14 cellular contexts compared by ENCODE assay signal in genomic region chr12:19030603-19031002, GRCh38.
DNase-seq lines count a peak whose midpoint lies in the region; ATAC-seq and TF ChIP-seq lines count a peak whose summit lies in the region.
"Had no signal": no experiment of that assay in that cellular context is flagged by ENCODE, and none has a peak within 500 bp of the region (broad histone marks: within the 10 kb centered on the region; RNA-seq: fewer than 3 reads in every experiment).

No MANE protein-coding gene starts in this region.

- peak overlapping the region; percentile 21 for H3K4me2 ChIP-seq in GM23248 (ENCODE audit: unreplicated experiment)
- H3K4me2 ChIP-seq in PC-9 = 0 out of 2 replicates have a peak overlapping the region, but pooled peaks have one; percentile 8

- H3K9me3 Mint-ChIP-seq in osteocyte (ENCODE audit: unreplicated experiment) = peaks cover 9% of the 10 kb centered on the region
- peaks cover 51% of the 10 kb centered on the region for H3K9me3 Mint-ChIP-seq in WTC11

- H3K4me1 Mint-ChIP-seq in osteocyte (ENCODE audit: unreplicated experiment) (peaks cover 46% of the 10 kb centered on the region), WTC11 (peaks cover 24% of the 10 kb centered on the region)

- H3F3A ChIP-seq in GM23248 (ENCODE audit: insufficient read depth) = peaks cover 17% of the 10 kb centered on the region; the same call in 1 of the 2 replicates
- no peaks in the 10 kb centered on the region for H3F3A ChIP-seq in PC-9 (ENCODE audit: insufficient read depth, low read depth)

- H3K27me3 ChIP-seq in GM23248 (replicated peaks; ENCODE audit: insufficient read depth) = no peaks in the 10 kb centered on the region
- no peaks in the 10 kb centered on the region for H3K27me3 ChIP-seq in PC-9 (ENCODE audit: insufficient read depth, low read depth)

- BruUV-seq in PC-9 (replicated peaks; lab: Mats Ljungman, UMichigan) = no TSS peak

- H3K4me3 ChIP-seq in GM23248 (no peak overlapping the region), PC-9 (no peak overlapping the region), epithelial cell of esophagus (ENCODE audit: low read length) (no peak overlapping the region)

- H3K4me1 ChIP-seq in GM23248 (ENCODE audit: insufficient read depth) (peaks cover 24% of the 10 kb centered on the region), PC-9 (replicated peaks; ENCODE audit: insufficient read depth) (peaks cover 14% of the 10 kb centered on the region)

- H3K27ac Mint-ChIP-seq in osteocyte (ENCODE audit: unreplicated experiment) = peak overlapping the region; percentile 91
- no peak overlapping the region for H3K27ac Mint-ChIP-seq in WTC11

- no peaks in the 10 kb centered on the region for H3K9me3 ChIP-seq in GM23248 (ENCODE audit: low read depth)
- peaks cover 23% of the 10 kb centered on the region for H3K9me3 ChIP-seq in PC-9 (ENCODE audit: insufficient read depth, low read depth)

- H4K20me1 ChIP-seq in GM23248 (ENCODE audit: insufficient read depth) (no peaks in the 10 kb centered on the region), PC-9 (ENCODE audit: insufficient read depth) (no peaks in the 10 kb centered on the region)

- POLR2A ChIA-PET in PC-9 (lab: Charles Lee; ENCODE audit: unreplicated experiment) = no interaction called here
- POLR2A ChIA-PET in WTC11 (lab: Charles Lee) = no interaction called here
- POLR2A ChIA-PET in GM10248 (lab: Yijun Ruan, JAX) = no interaction called here

- H3K36me3 Mint-ChIP-seq in osteocyte (ENCODE audit: unreplicated experiment) (no peaks in the 10 kb centered on the region), WTC11 (peaks cover 36% of the 10 kb centered on the region)

- peak overlapping the region; percentile 7; the same call in 1 of the 2 replicates for H3K9ac ChIP-seq in GM23248

- DNase-seq in GM23248 (peak; percentile 19), PC-9 (no peak), epithelial cell of esophagus (ENCODE audit: low read depth) (peak; percentile 39), osteocyte (ENCODE audit: extremely low spot score, unreplicated experiment) (no peak), WTC11 (ENCODE audit: low spot score) (no peak), GM10248 (ENCODE audit: extremely low spot score) (no peak), NOMO-1 (lab: John Stamatoyannopoulos, UW; ENCODE audit: unreplicated experiment in 2 of 2) (no peak)
- DNase-seq: Karpas-422, NCI-H187, NCI-H446, NCI-H69, OCI-M1 had no signal

- H3K27me3 Mint-ChIP-seq in osteocyte (ENCODE audit: unreplicated experiment) (no peaks in the 10 kb centered on the region), WTC11 (ENCODE audit: low read depth) (no peaks in the 10 kb centered on the region)

- H3K9me2 ChIP-seq in GM23248 (ENCODE audit: insufficient read depth) (no peaks in the 10 kb centered on the region), PC-9 (ENCODE audit: insufficient read depth) (no peaks in the 10 kb centered on the region)

- TF ChIP-seq CTCF in PC-9 (conservative IDR thresholded peaks at IDR 0.05) (no peak), epithelial cell of esophagus (IDR thresholded peaks at IDR 0.05; ENCODE audit: insufficient read depth, low read depth, low read length, missing control alignments) (no peak), osteocyte (IDR thresholded peaks at IDR 0.05) (no peak), WTC11 (IDR thresholded peaks at IDR 0.05) (no peak), GM10248 (IDR thresholded peaks at IDR 0.05; ENCODE audit: control extremely low read depth, extremely low read depth, low read depth, missing control alignments) (no peak)

- H3K27ac ChIP-seq in GM23248 (peak overlapping the region; percentile 62), PC-9 (peak overlapping the region; percentile 49)
- H3K27ac ChIP-seq: C4-2B had no signal

- in situ Hi-C loops in GM23248 (cut with MboI) = no loop called here

- no peak overlapping the region for H2AFZ ChIP-seq in GM23248
- no peak overlapping the region for H2AFZ ChIP-seq in PC-9

- ATAC-seq in HG02623 (IDR thresholded peaks at IDR 0.05; ENCODE audit: unreplicated experiment) (no peak), WTC11 (no peak)

- no peak overlapping the region for H3K4me3 Mint-ChIP-seq in osteocyte (ENCODE audit: unreplicated experiment)
- H3K4me3 Mint-ChIP-seq in WTC11 = no peak overlapping the region

- H3K36me3 ChIP-seq in GM23248 (ENCODE audit: low read depth) (no peaks in the 10 kb centered on the region), PC-9 (ENCODE audit: low read depth) (no peaks in the 10 kb centered on the region)

- CTCF ChIA-PET in PC-9 (lab: Charles Lee) (no interaction called here), WTC11 (lab: Charles Lee) (no interaction called here), GM10248 (lab: Yijun Ruan, JAX) (interaction anchor here (0.7 kb wide), 1 partner anchor 8 kb away, joined by 3 read pairs; no protein-coding TSS in a partner anchor)

- intact Hi-C loops in PC-9 (cut with micrococcal nuclease; ENCODE audit: unreplicated experiment) = no loop called here

- no peaks in the 10 kb centered on the region for H3K79me2 ChIP-seq in GM23248 (ENCODE audit: insufficient read depth)
- no peaks in the 10 kb centered on the region for H3K79me2 ChIP-seq in PC-9 (ENCODE audit: low read depth)

TF ChIP-seq in WTC11, 78 proteins besides CTCF, POLR2A, EP300 and RAD21:
- no peak for TF ChIP-seq USF1 (CRISPR knock-in tag; IDR thresholded peaks at IDR 0.05)
- TF ChIP-seq ATF1 (CRISPR knock-in tag; IDR thresholded peaks at IDR 0.05) = no peak
- no peak for TF ChIP-seq ZBTB21 (CRISPR knock-in tag; IDR thresholded peaks at IDR 0.05; ENCODE audit: borderline replicate concordance)
- no peak for TF ChIP-seq FOXP1 (CRISPR knock-in tag; IDR thresholded peaks at IDR 0.05; ENCODE audit: borderline replicate concordance)
- no peak for TF ChIP-seq MXD4 (CRISPR knock-in tag; IDR thresholded peaks at IDR 0.05; ENCODE audit: borderline replicate concordance)
- no peak for TF ChIP-seq ZNF512 (CRISPR knock-in tag; IDR thresholded peaks at IDR 0.05; ENCODE audit: borderline replicate concordance)
- no peak for TF ChIP-seq KAT7 (CRISPR knock-in tag; IDR thresholded peaks at IDR 0.05; ENCODE audit: borderline replicate concordance)
- TF ChIP-seq CREM (CRISPR knock-in tag; IDR thresholded peaks at IDR 0.05) = no peak
- no peak for TF ChIP-seq ATF2 (CRISPR knock-in tag; IDR thresholded peaks at IDR 0.05; ENCODE audit: borderline replicate concordance, low read depth)
- no peak for TF ChIP-seq ZNF232 (CRISPR knock-in tag; IDR thresholded peaks at IDR 0.05)
- TF ChIP-seq ZNF121 (CRISPR knock-in tag; IDR thresholded peaks at IDR 0.05) = no peak
- TF ChIP-seq CBFB (CRISPR knock-in tag; IDR thresholded peaks at IDR 0.05; ENCODE audit: low read depth) = no peak
- no peak for TF ChIP-seq ERG (CRISPR knock-in tag; IDR thresholded peaks at IDR 0.05)

Comparison
In these comparisons a context has a peak if more than half of its experiments do, and no peak if none do; other contexts are left out.
1. DNase-seq: peak in GM23248 (single experiment) and epithelial cell of esophagus (single experiment); none in PC-9 (0 of 2), osteocyte (single experiment), WTC11 (single experiment), GM10248 (single experiment) and NOMO-1 (0 of 2).